ENCODE assay signal across 8 cellular contexts in genomic region chr16:16365319-16365718, GRCh38. TPM values are rescaled to one million over a fixed set of nuclear protein-coding genes. Genes with fewer than 3 reads are reported as not detected.
DNase-seq lines count a peak whose midpoint lies in the region; ATAC-seq and TF ChIP-seq lines count a peak whose summit lies in the region.
"Not testable (repeated sequence)": the region's sequence is repeated elsewhere in the genome, so short reads cannot be mapped to it uniquely, and the experiment has no call there.

No MANE protein-coding gene starts in this region.

- TF ChIP-seq CTCF in type B pancreatic cell (conservative IDR thresholded peaks at IDR 0.05): not testable (repeated sequence)

- H3K4me1 Mint-ChIP-seq in activated T-cell treated with anti-CD3 and anti-CD28 coated beads, Interleukin-2, amount 50 U/mL, for 4 hours (ENCODE audit: low read depth); type B pancreatic cell (ENCODE audit: unreplicated experiment): not testable (repeated sequence)

- H3K36me3 Mint-ChIP-seq in activated T-cell treated with anti-CD3 and anti-CD28 coated beads, Interleukin-2, amount 50 U/mL, for 4 hours (ENCODE audit: insufficient read depth); type B pancreatic cell: not testable (repeated sequence)

- not testable (repeated sequence) for ATAC-seq in activated T-cell treated with anti-CD3 and anti-CD28 coated beads, Interleukin-2, amount 50 U/mL, for 4 hours
- peak; percentile 10 for ATAC-seq in esophagus mucosa
- peak; percentile 41 for ATAC-seq in left ventricle myocardium superior
- ATAC-seq in sciatic nerve: peak; percentile 60

- not testable (repeated sequence) for H3K4me3 Mint-ChIP-seq in activated T-cell treated with anti-CD3 and anti-CD28 coated beads, Interleukin-2, amount 50 U/mL, for 4 hours; type B pancreatic cell

- not testable (repeated sequence) for H3K9me3 Mint-ChIP-seq in activated T-cell treated with anti-CD3 and anti-CD28 coated beads, Interleukin-2, amount 50 U/mL, for 4 hours; type B pancreatic cell

- H3K27ac Mint-ChIP-seq in type B pancreatic cell: not testable (repeated sequence)

- DNase-seq in ELR (ENCODE audit: low read depth): peak; percentile 0
- peak; percentile 1 for DNase-seq in RPMI8226
- DNase-seq in activated T-cell treated with anti-CD3 and anti-CD28 coated beads, Interleukin-2, amount 50 U/mL, for 4 hours: peak; percentile 3
- peak; percentile 12 for DNase-seq in left ventricle myocardium superior
- DNase-seq in mesenteric fat pad (ENCODE audit: low spot score): peak; percentile 89
- DNase-seq in sciatic nerve (ENCODE audit: low spot score): peak; percentile 47
- peak; percentile 57 for DNase-seq in type B pancreatic cell (ENCODE audit: extremely low spot score, unreplicated experiment)

- H3K27me3 Mint-ChIP-seq in activated T-cell treated with anti-CD3 and anti-CD28 coated beads, Interleukin-2, amount 50 U/mL, for 4 hours (ENCODE audit: low read depth); type B pancreatic cell: not testable (repeated sequence)

- intact Hi-C loops in left ventricle myocardium superior (cut with micrococcal nuclease); sciatic nerve (cut with DNase I): not testable (repeated sequence)

RNA-seq across cellular contexts. Expression of gene NPIPA7, which starts 13.6 kb away (rescaled TPM):
- total RNA-seq in activated T-cell treated with anti-CD3 and anti-CD28 coated beads, Interleukin-2, amount 50 U/mL, for 4 hours: 1 to 10 TPM; 1.4 to 3.9 (median 2.6) TPM
- total RNA-seq in esophagus mucosa: 9.4 TPM
- total RNA-seq in left ventricle myocardium superior: 2.9 TPM
- 7.8 TPM for total RNA-seq in mesenteric fat pad
- total RNA-seq in sciatic nerve: 17.6 TPM
- 3.5 and 8.0 TPM in 2 replicates for total RNA-seq in type B pancreatic cell (ENCODE audit: low replicate concordance)

Comparison
In these comparisons a context has a peak if more than half of its experiments do, and no peak if none do; other contexts are left out.
1. DNase-seq: peak in every context shown above with its lines; median percentile 89 in mesenteric fat pad; 57 in type B pancreatic cell; 47 in sciatic nerve; 12 in left ventricle myocardium superior; 3 in activated T-cell treated with anti-CD3 and anti-CD28 coated beads, Interleukin-2, amount 50 U/mL, for 4 hours; 1 in RPMI8226; 0 in ELR.